Comparison of ENCODE assay signal across 17 cellular contexts in the genomic region with DNA sequence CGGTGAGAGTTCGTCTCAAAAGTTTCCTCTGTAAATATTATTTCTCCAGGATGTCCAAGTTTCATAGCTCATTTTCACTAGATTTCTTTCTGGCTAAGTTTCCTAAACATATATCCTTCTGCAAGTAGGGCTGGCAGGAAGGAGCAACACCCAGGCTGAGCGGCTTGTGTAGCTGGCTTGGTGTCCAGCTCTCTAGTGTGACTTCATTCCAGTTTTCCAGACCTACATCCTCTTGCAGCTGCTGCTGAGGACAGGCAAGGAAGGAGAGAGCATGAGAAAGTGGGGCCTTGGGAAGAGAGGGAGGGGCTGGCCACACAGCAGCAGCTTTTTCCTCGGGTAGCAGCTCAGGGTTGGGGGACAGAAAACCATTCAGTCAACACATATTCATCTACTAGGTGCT.
DNase-seq lines count a peak whose midpoint lies in the region; ATAC-seq, FAIRE-seq and TF ChIP-seq lines count a peak whose summit lies in the region.
"Had no signal": no experiment of that assay in that cellular context is flagged by ENCODE, and none has a peak within 500 bp of the region (broad histone marks: within the 10 kb centered on the region; RNA-seq: fewer than 3 reads in every experiment).

No MANE protein-coding gene starts in this region.

- no peak overlapping the region for H4K91ac ChIP-seq in neuronal stem cell (ENCODE audit: low read depth, low read length, poor library complexity)

- no peak overlapping the region for H2BK12ac ChIP-seq in neuronal stem cell (ENCODE audit: low read length)

- peaks cover 16% of the 10 kb centered on the region for H3K4me1 ChIP-seq in GM23338 (ENCODE audit: insufficient read depth)
- peaks cover 17% of the 10 kb centered on the region for H3K4me1 ChIP-seq in astrocyte (ENCODE audit: insufficient read depth, low read length)
- H3K4me1 ChIP-seq in hepatocyte (ENCODE audit: insufficient read depth), result peaks cover 7% of the 10 kb centered on the region
- peaks cover 0 to 6% of the 10 kb centered on the region in 2 donors for H3K4me1 ChIP-seq in neuronal stem cell (ENCODE audit: control insufficient read depth in 2 of 2, insufficient read depth in 1 of 2, low read depth in 1 of 2, low read length in 2 of 2)

- no peaks in the 10 kb centered on the region for H3K79me1 ChIP-seq in neuronal stem cell (ENCODE audit: low read depth, low read length)

- H2AFZ ChIP-seq in GM23338 (peak overlapping the region; percentile 84; the same call in 1 of the 2 replicates), astrocyte (ENCODE audit: low read depth, low read length) (no peak overlapping the region), hepatocyte (no peak overlapping the region), neuronal stem cell (ENCODE audit: low read length) (peak overlapping the region; percentile 41)
- H2AFZ ChIP-seq: PC-9 had no signal

- no peaks in the 10 kb centered on the region for H3K36me3 Mint-ChIP-seq in GM23338 (ENCODE audit: low read depth)
- H3K36me3 Mint-ChIP-seq in astrocyte (ENCODE audit: low read depth, unreplicated experiment), result peaks cover 10% of the 10 kb centered on the region
- H3K36me3 Mint-ChIP-seq in activated CD4-positive, alpha-beta memory T cell treated with anti-CD3 and anti-CD28 coated beads, Interleukin-2, amount 10 ng/mL, durations not matched to agents 7 days and 5 days (ENCODE audit: low read depth), result no peaks in the 10 kb centered on the region

- no peak overlapping the region for H2BK15ac ChIP-seq in neuronal stem cell (ENCODE audit: low read length)

- H3K79me2 ChIP-seq in GM23338 (replicated peaks; ENCODE audit: insufficient read depth) (no peaks in the 10 kb centered on the region), astrocyte (ENCODE audit: insufficient read depth, low read length) (no peaks in the 10 kb centered on the region), hepatocyte (no peaks in the 10 kb centered on the region)

- H3K27me3 Mint-ChIP-seq in GM23338 (ENCODE audit: insufficient read depth, low read depth, poor library complexity), result no peaks in the 10 kb centered on the region
- no peaks in the 10 kb centered on the region for H3K27me3 Mint-ChIP-seq in astrocyte (ENCODE audit: low read depth, unreplicated experiment)
- H3K27me3 Mint-ChIP-seq in activated CD4-positive, alpha-beta memory T cell treated with anti-CD3 and anti-CD28 coated beads, Interleukin-2, amount 10 ng/mL, durations not matched to agents 7 days and 5 days, result peaks cover 12% of the 10 kb centered on the region

- H3K18ac ChIP-seq in neuronal stem cell (ENCODE audit: low read length), result no peak overlapping the region

- H3K27ac Mint-ChIP-seq in GM23338 (no peak overlapping the region), astrocyte (ENCODE audit: unreplicated experiment) (peak overlapping the region; percentile 23)
- no peak overlapping the region for H3K27ac Mint-ChIP-seq in activated CD4-positive, alpha-beta memory T cell treated with anti-CD3 and anti-CD28 coated beads, Interleukin-2, amount 10 ng/mL, durations not matched to agents 7 days and 5 days

- no peak overlapping the region for H2BK120ac ChIP-seq in neuronal stem cell (ENCODE audit: low read depth, low read length)

- H3K4me2 ChIP-seq in GM23338 (no peak overlapping the region), astrocyte (ENCODE audit: low read length) (no peak overlapping the region), hepatocyte (no peak overlapping the region), neuronal stem cell (ENCODE audit: insufficient read depth, low read length, poor library complexity, severe bottlenecking) (no peak overlapping the region)
- H3K4me2 ChIP-seq: PC-9 had no signal

- H3K14ac ChIP-seq in neuronal stem cell (ENCODE audit: low read length), result no peak overlapping the region

- 60% methylated on average over 4 of the region's 4 CpGs for WGBS in hepatocyte (ENCODE audit: low lambda C conversion rate, missing lambda C conversion rate)
- no CpG with 5 or more reads among the region's 4 CpGs for WGBS in neuronal stem cell (ENCODE audit: extremely low coverage in 2 of 2, insufficient read length in 2 of 2, insufficient replicate concordance in 1 of 2), 2 donors

- no peak for TF ChIP-seq CTCF in GM23338 (conservative IDR thresholded peaks at IDR 0.05; ENCODE audit: low read depth in 2 of 2)
- no peak for TF ChIP-seq CTCF in astrocyte (IDR thresholded peaks at IDR 0.05; ENCODE audit: insufficient read depth, low read depth, low read length)
- TF ChIP-seq CTCF in hepatocyte (IDR thresholded peaks at IDR 0.05; ENCODE audit: poor library complexity), result no peak

- H3K4me1 Mint-ChIP-seq in GM23338, result peaks cover 23% of the 10 kb centered on the region
- H3K4me1 Mint-ChIP-seq in astrocyte (ENCODE audit: low read depth, unreplicated experiment), result peaks cover 30% of the 10 kb centered on the region
- H3K4me1 Mint-ChIP-seq in activated CD4-positive, alpha-beta memory T cell treated with anti-CD3 and anti-CD28 coated beads, Interleukin-2, amount 10 ng/mL, durations not matched to agents 7 days and 5 days, result no peaks in the 10 kb centered on the region

- no peak overlapping the region for H3K4ac ChIP-seq in neuronal stem cell (ENCODE audit: low read length)

- H3K4me3 Mint-ChIP-seq in GM23338, result no peak overlapping the region
- H3K4me3 Mint-ChIP-seq in astrocyte (ENCODE audit: unreplicated experiment), result no peak overlapping the region
- no peak overlapping the region for H3K4me3 Mint-ChIP-seq in activated CD4-positive, alpha-beta memory T cell treated with anti-CD3 and anti-CD28 coated beads, Interleukin-2, amount 10 ng/mL, durations not matched to agents 7 days and 5 days

- no peak for FAIRE-seq in astrocyte (lab: Jason Lieb, UNC)
- FAIRE-seq: GM12878 had no signal

- no peak overlapping the region for H3K27ac ChIP-seq in GM23338 (ENCODE audit: low read depth)
- H3K27ac ChIP-seq in astrocyte (ENCODE audit: low read depth, low read length), result no peak overlapping the region
- peak overlapping the region; percentile 30 for H3K27ac ChIP-seq in hepatocyte
- H3K27ac ChIP-seq in neuronal stem cell (replicated peaks; ENCODE audit: low read length), result no peak overlapping the region
- H3K27ac ChIP-seq: C4-2B, PC-9 had no signal

- H4K20me1 ChIP-seq in GM23338 (replicated peaks; ENCODE audit: insufficient read depth) (no peaks in the 10 kb centered on the region), astrocyte (ENCODE audit: insufficient read depth, low read length) (no peaks in the 10 kb centered on the region), hepatocyte (ENCODE audit: insufficient read depth, poor library complexity, severe bottlenecking) (no peaks in the 10 kb centered on the region)

- H2AK5ac ChIP-seq in neuronal stem cell (ENCODE audit: low read depth, low read length), result no peak overlapping the region

- H3K9me3 ChIP-seq in astrocyte (ENCODE audit: insufficient read depth, low read depth, low read length), result no peaks in the 10 kb centered on the region
- H3K9me3 ChIP-seq in hepatocyte (ENCODE audit: low read depth), result no peaks in the 10 kb centered on the region
- no peaks in the 10 kb centered on the region for H3K9me3 ChIP-seq in neuronal stem cell (replicated peaks in 1 of 2; ENCODE audit: control insufficient read depth in 2 of 2, insufficient read depth in 1 of 2, low read depth in 1 of 2, low read length in 2 of 2)

- ATAC-seq in GM23338, result no peak
- no peak for ATAC-seq in GM21786 (IDR thresholded peaks at IDR 0.05; ENCODE audit: unreplicated experiment)
- no peak for ATAC-seq in HG03342 (IDR thresholded peaks at IDR 0.05; ENCODE audit: unreplicated experiment)
- ATAC-seq: GM12878 had no signal

- no peak for DNase-seq in GM23338 (ENCODE audit: low spot score)
- no peak for DNase-seq in astrocyte (ENCODE audit: low read depth)
- peak; percentile 17 for DNase-seq in hepatocyte (ENCODE audit: low spot score)
- no peak for DNase-seq in neuronal stem cell (ENCODE audit: low spot score)
- DNase-seq in activated CD4-positive, alpha-beta memory T cell treated with anti-CD3 and anti-CD28 coated beads, Interleukin-2, amount 10 ng/mL, durations not matched to agents 7 days and 5 days, result no peak
- no peak for DNase-seq in NCI-H1694 treated with DMSO at 0.1 percent for 48 hours (lab: John Stamatoyannopoulos, UW)
- DNase-seq: DMS 273 treated with DMSO at 0.1 percent for 48 hours, GDM1, NCI-H1436 treated with DMSO at 0.1 percent for 48 hours, NCI-H2081, NCI-H510A treated with DMSO at 0.1 percent for 48 hours, NCI-H82, PC-9 had no signal

- H4K8ac ChIP-seq in neuronal stem cell (ENCODE audit: low read depth, low read length), result no peak overlapping the region

- no peak overlapping the region for H2BK5ac ChIP-seq in neuronal stem cell (ENCODE audit: low read length)

- H3K9ac ChIP-seq in astrocyte (ENCODE audit: low read length) (no peak overlapping the region), neuronal stem cell (ENCODE audit: low read depth, low read length, poor library complexity) (no peak overlapping the region)

- H3F3A ChIP-seq in GM23338 (replicated peaks; ENCODE audit: low read depth), result no peaks in the 10 kb centered on the region

- H3K9me2 ChIP-seq in GM23338 (ENCODE audit: insufficient read depth) (no peaks in the 10 kb centered on the region), hepatocyte (replicated peaks; ENCODE audit: insufficient read depth) (no peaks in the 10 kb centered on the region)

- H3K23ac ChIP-seq in neuronal stem cell (ENCODE audit: low read depth, low read length, poor library complexity), result no peak overlapping the region

- CTCF ChIA-PET in activated CD4-positive, alpha-beta memory T cell treated with anti-CD3 and anti-CD28 coated beads, Interleukin-2, amount 10 ng/mL, durations not matched to agents 7 days and 5 days (lab: Charles Lee), result interaction anchor here (0.6 to 1.6 kb wide), 2 partner anchors 50 to 54 kb away, joined by 3 to 5 read pairs; no protein-coding TSS in a partner anchor

- no peaks in the 10 kb centered on the region for H3K36me3 ChIP-seq in GM23338 (ENCODE audit: insufficient read depth)
- no peaks in the 10 kb centered on the region for H3K36me3 ChIP-seq in astrocyte (ENCODE audit: insufficient read depth, low read length)
- H3K36me3 ChIP-seq in hepatocyte (replicated peaks; ENCODE audit: insufficient read depth, low read depth), result no peaks in the 10 kb centered on the region
- no peaks in the 10 kb centered on the region for H3K36me3 ChIP-seq in neuronal stem cell (replicated peaks in 1 of 2; ENCODE audit: control insufficient read depth in 2 of 2, insufficient read depth in 2 of 2, low read length in 2 of 2)

- H3K4me3 ChIP-seq in GM23338, result no peak overlapping the region
- no peak overlapping the region for H3K4me3 ChIP-seq in astrocyte (ENCODE audit: insufficient read depth, low read depth, low read length)
- no peak overlapping the region for H3K4me3 ChIP-seq in hepatocyte
- H3K4me3 ChIP-seq in neuronal stem cell (ENCODE audit: low read length in 2 of 2), result no peak overlapping the region
- H3K4me3 ChIP-seq: GM12878, PC-9 had no signal

- H3K27me3 ChIP-seq in GM23338 (ENCODE audit: insufficient read depth), result no peaks in the 10 kb centered on the region
- no peaks in the 10 kb centered on the region for H3K27me3 ChIP-seq in astrocyte (ENCODE audit: insufficient read depth, low read length)
- no peaks in the 10 kb centered on the region for H3K27me3 ChIP-seq in hepatocyte
- no peaks in the 10 kb centered on the region for H3K27me3 ChIP-seq in neuronal stem cell (ENCODE audit: control insufficient read depth in 3 of 3, insufficient read depth in 3 of 3, low read depth in 1 of 3, low read length in 3 of 3)

- POLR2A ChIA-PET in activated CD4-positive, alpha-beta memory T cell treated with anti-CD3 and anti-CD28 coated beads, Interleukin-2, amount 10 ng/mL, durations not matched to agents 7 days and 5 days (lab: Charles Lee), result no interaction called here

- H3K9me3 Mint-ChIP-seq in GM23338 (no peaks in the 10 kb centered on the region), astrocyte (ENCODE audit: unreplicated experiment) (no peaks in the 10 kb centered on the region)
- H3K9me3 Mint-ChIP-seq in activated CD4-positive, alpha-beta memory T cell treated with anti-CD3 and anti-CD28 coated beads, Interleukin-2, amount 10 ng/mL, durations not matched to agents 7 days and 5 days, result no peaks in the 10 kb centered on the region

Comparison
In these comparisons a context has a peak if more than half of its experiments do, and no peak if none do; other contexts are left out.
1. H2AFZ ChIP-seq: peak in GM23338 (single experiment) and neuronal stem cell (single experiment); none in astrocyte (single experiment) and hepatocyte (single experiment).